9 cellular contexts compared by ENCODE assay signal in the genomic region with DNA sequence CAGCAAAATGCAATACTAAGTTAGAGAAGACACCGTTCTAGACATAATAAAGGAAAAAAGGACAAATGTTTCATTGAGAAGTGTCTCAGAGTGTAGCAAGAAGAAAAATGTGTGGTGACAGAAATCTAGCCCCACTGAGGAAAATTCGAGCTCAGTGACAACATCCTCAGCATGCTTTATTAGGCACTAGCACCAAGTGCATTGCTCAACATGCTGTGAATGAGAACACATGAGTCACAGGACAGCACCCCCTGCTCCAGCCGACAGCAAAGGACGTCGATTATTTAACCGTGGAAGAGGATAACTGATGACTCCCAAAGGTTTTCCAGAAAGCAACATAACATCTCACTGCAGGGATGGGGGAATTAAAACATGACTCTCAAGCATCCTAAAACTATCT.
A peak's percentile ranks its signal among the peaks of the same experiment; 100 is the strongest.
DNase-seq lines count a peak whose midpoint lies in the region; ATAC-seq, FAIRE-seq and TF ChIP-seq lines count a peak whose summit lies in the region.
"Had no signal": no experiment of that assay in that cellular context is flagged by ENCODE, and none has a peak within 500 bp of the region (broad histone marks: within the 10 kb centered on the region; RNA-seq: fewer than 3 reads in every experiment).

No MANE protein-coding gene starts in this region.

- H3K27me3 ChIP-seq in ascending aorta: no peaks in the 10 kb centered on the region
- no peaks in the 10 kb centered on the region for H3K27me3 ChIP-seq in right cardiac atrium (ENCODE audit: control insufficient read depth, insufficient read depth)
- no peaks in the 10 kb centered on the region for H3K27me3 ChIP-seq in smooth muscle cell (ENCODE audit: low read depth)

- WGBS in right cardiac atrium: 40% methylated on average over 6 of the region's 6 CpGs
- WGBS in smooth muscle cell (ENCODE audit: low lambda C conversion rate): 34% methylated on average over 6 of the region's 6 CpGs

- H4K20me1 ChIP-seq in smooth muscle cell (ENCODE audit: low read depth): peaks cover 94% of the 10 kb centered on the region

- intact Hi-C loops in ascending aorta (cut with DNase I) (loop anchor here (2.0 to 10.0 kb wide), 5 partner anchors 42 to 1454 kb away; a partner anchor contains a TSS), right cardiac atrium (cut with DNase I) (loop anchor here in 1 of 4 donors (10.0 kb wide), 1 partner anchor 186 kb away; a partner anchor contains a TSS)
- intact Hi-C loops in activated CD4-positive, alpha-beta T cell treated with anti-CD3 and anti-CD28 coated beads, Interleukin-2, amount 10 ng/mL, durations not matched to agents 24 days and 14 days (cut with micrococcal nuclease): loop anchor here (10.0 kb wide), 1 partner anchor 366 kb away; no protein-coding TSS in a partner anchor

- no peaks in the 10 kb centered on the region for H3K36me3 ChIP-seq in ascending aorta
- H3K36me3 ChIP-seq in smooth muscle cell (ENCODE audit: low read depth): no peaks in the 10 kb centered on the region

- TF ChIP-seq CTCF in ascending aorta (IDR thresholded peaks at IDR 0.05) (no peak), smooth muscle cell (IDR thresholded peaks at IDR 0.05; ENCODE audit: borderline replicate concordance, insufficient read depth, poor library complexity, severe bottlenecking) (no peak), D721Med (IDR thresholded peaks at IDR 0.05; ENCODE audit: insufficient read depth, missing control alignments) (no peak)

- H3K9me3 ChIP-seq in ascending aorta (no peaks in the 10 kb centered on the region), right cardiac atrium (ENCODE audit: control insufficient read depth, low read length) (no peaks in the 10 kb centered on the region), smooth muscle cell (replicated peaks; ENCODE audit: low read depth) (no peaks in the 10 kb centered on the region)

- H3K4me3 ChIP-seq in ascending aorta (no peak overlapping the region), right cardiac atrium (ENCODE audit: low read length) (no peak overlapping the region), smooth muscle cell (no peak overlapping the region)

- ATAC-seq in right cardiac atrium (peak; percentile 93), GM21737 (IDR thresholded peaks at IDR 0.05; ENCODE audit: unreplicated experiment) (no peak)

- no peak overlapping the region for H3K4me2 ChIP-seq in smooth muscle cell

- H3K79me2 ChIP-seq in smooth muscle cell (ENCODE audit: low read depth): peaks cover 24% of the 10 kb centered on the region

- H3K4me1 Mint-ChIP-seq in activated CD4-positive, alpha-beta T cell treated with anti-CD3 and anti-CD28 coated beads, Interleukin-2, amount 10 ng/mL, durations not matched to agents 24 days and 14 days: peaks cover 21% of the 10 kb centered on the region
- H3K4me1 Mint-ChIP-seq: IgD-negative memory B cell had no signal

- no peak for FAIRE-seq in D721Med (lab: Jason Lieb, UNC)

- H3K36me3 Mint-ChIP-seq in activated CD4-positive, alpha-beta T cell treated with anti-CD3 and anti-CD28 coated beads, Interleukin-2, amount 10 ng/mL, durations not matched to agents 24 days and 14 days (ENCODE audit: low read depth): peaks cover 3% of the 10 kb centered on the region
- H3K36me3 Mint-ChIP-seq: IgD-negative memory B cell had no signal

- DNase-seq in H4 (ENCODE audit: low spot score) (peak; percentile 23), ascending aorta (ENCODE audit: low spot score in 2 of 2) (peak; percentile 70 to 94), right cardiac atrium (peak; percentile 59 to 70 (median 67)), smooth muscle cell (lab: John Stamatoyannopoulos, UW; ENCODE audit: unreplicated experiment) (no peak), D721Med (ENCODE audit: insufficient read length, low spot score) (no peak), erythroblast (lab: John Stamatoyannopoulos, UW) (no peak)
- DNase-seq in activated CD4-positive, alpha-beta T cell treated with anti-CD3 and anti-CD28 coated beads, Interleukin-2, amount 10 ng/mL, durations not matched to agents 24 days and 14 days: no peak

- TF ChIP-seq POLR2A in erythroblast (IDR thresholded peaks at IDR 0.05; ENCODE audit: low read length): no peak

- H3K27ac ChIP-seq in ascending aorta (peak overlapping the region; percentile 92 to 94), right cardiac atrium (ENCODE audit: low read length) (peak overlapping the region; percentile 89), smooth muscle cell (ENCODE audit: low read depth) (peak overlapping the region; percentile 36)

- H3K4me3 Mint-ChIP-seq in activated CD4-positive, alpha-beta T cell treated with anti-CD3 and anti-CD28 coated beads, Interleukin-2, amount 10 ng/mL, durations not matched to agents 24 days and 14 days: no peak overlapping the region
- H3K4me3 Mint-ChIP-seq: IgD-negative memory B cell had no signal

- no peaks in the 10 kb centered on the region for H3F3A ChIP-seq in smooth muscle cell (ENCODE audit: low read depth)

- H3K4me1 ChIP-seq in ascending aorta: peaks cover 17 to 49% of the 10 kb centered on the region in 2 donors
- H3K4me1 ChIP-seq in right cardiac atrium (ENCODE audit: control insufficient read depth, insufficient read depth, low read length): peaks cover 23% of the 10 kb centered on the region
- peaks cover 8% of the 10 kb centered on the region for H3K4me1 ChIP-seq in smooth muscle cell (ENCODE audit: low read depth)

- H3K27me3 Mint-ChIP-seq in activated CD4-positive, alpha-beta T cell treated with anti-CD3 and anti-CD28 coated beads, Interleukin-2, amount 10 ng/mL, durations not matched to agents 24 days and 14 days: no peaks in the 10 kb centered on the region

- no peak overlapping the region for H2AFZ ChIP-seq in smooth muscle cell (ENCODE audit: low read depth)

- H3K27ac Mint-ChIP-seq in activated CD4-positive, alpha-beta T cell treated with anti-CD3 and anti-CD28 coated beads, Interleukin-2, amount 10 ng/mL, durations not matched to agents 24 days and 14 days: no peak overlapping the region

- H3K9me3 Mint-ChIP-seq in activated CD4-positive, alpha-beta T cell treated with anti-CD3 and anti-CD28 coated beads, Interleukin-2, amount 10 ng/mL, durations not matched to agents 24 days and 14 days: no peaks in the 10 kb centered on the region
- H3K9me3 Mint-ChIP-seq: IgD-negative memory B cell had no signal

- H3K9ac ChIP-seq in smooth muscle cell (ENCODE audit: low read depth): no peak overlapping the region

Comparison
In these comparisons a context has a peak if more than half of its experiments do, and no peak if none do; other contexts are left out.
1. DNase-seq: peak in H4 (single experiment), ascending aorta (2 of 2) and right cardiac atrium (3 of 3); none in smooth muscle cell (single experiment), D721Med (single experiment), erythroblast (0 of 2) and activated CD4-positive, alpha-beta T cell treated with anti-CD3 and anti-CD28 coated beads, Interleukin-2, amount 10 ng/mL, durations not matched to agents 24 days and 14 days (single experiment).
2. H3K27ac ChIP-seq: peak in every context shown above with its lines; median percentile 93 in ascending aorta; 89 in right cardiac atrium; 36 in smooth muscle cell.